In the genomic region with DNA sequence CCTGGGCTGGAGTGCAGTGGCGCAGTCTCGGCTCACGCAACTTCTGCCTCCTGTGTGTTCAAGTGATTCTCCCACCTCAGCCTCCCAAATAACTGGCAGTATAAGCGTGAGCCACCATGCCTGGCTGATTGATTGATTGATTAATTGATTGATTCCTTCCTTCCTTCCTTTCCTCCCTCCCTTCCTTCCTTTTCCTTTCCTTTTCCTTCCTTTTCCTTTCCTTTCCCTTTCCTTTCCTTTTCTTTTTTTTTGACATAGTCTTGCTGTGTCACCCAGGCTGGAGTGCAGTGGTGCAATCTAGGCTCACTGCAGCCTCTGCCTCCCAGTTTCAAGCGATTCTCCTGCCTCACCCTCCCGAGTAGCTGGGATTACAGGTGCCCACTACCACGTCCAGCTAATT, we compare ENCODE assay signal across 18 cellular contexts. TPM values are rescaled to one million over a fixed set of nuclear protein-coding genes. Genes with fewer than 3 reads are reported as not detected.
"Had no signal": no experiment of that assay in that cellular context is flagged by ENCODE, and none has a peak within 500 bp of the region (broad histone marks: within the 10 kb centered on the region; RNA-seq: fewer than 3 reads in every experiment).

No MANE protein-coding gene starts in this region.

RNA-seq across cellular contexts. Expression of a gene that starts 30.4 kb away (rescaled TPM):
- total RNA-seq: naive thymus-derived CD4-positive, alpha-beta T cell; natural killer cell; osteoblast; ovary; progenitor cell of endocrine pancreas; psoas muscle; renal cortical epithelial cell; right cardiac atrium; sciatic nerve; spleen; subcutaneous adipose tissue; thoracic aorta; tibial nerve; upper lobe of right lung; urinary bladder; uterus had no signal
- polyA plus RNA-seq: naive thymus-derived CD4-positive, alpha-beta T cell; neural cell; ovary; right cardiac atrium; smooth muscle cell; spleen; urinary bladder had no signal
